9 cellular contexts compared by ENCODE assay signal in the genomic region with DNA sequence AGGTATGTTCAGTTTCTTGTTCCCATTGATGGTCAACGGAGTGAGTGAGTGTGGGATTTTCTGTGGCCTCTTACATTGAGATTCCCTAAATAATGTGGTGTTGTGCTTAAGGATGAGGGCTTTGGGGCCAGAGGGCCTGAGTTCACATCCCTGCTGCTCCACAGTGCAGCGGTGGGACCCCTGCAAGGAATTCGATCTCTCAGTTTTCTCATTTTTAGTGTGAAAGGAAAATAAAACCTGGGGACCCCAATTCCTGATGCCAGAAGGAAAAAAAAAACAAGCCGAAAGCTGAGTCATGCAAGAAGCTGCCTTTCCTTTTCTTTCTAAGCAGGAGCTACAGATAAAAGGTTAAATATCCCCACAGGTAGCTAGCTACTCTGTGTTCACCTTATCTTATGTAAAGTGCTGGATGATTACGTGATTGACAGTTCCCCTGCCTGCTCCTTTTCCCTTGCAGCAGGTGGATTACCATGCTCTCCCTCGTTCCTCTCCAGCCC.
DNase-seq lines count a peak whose midpoint lies in the region; ATAC-seq, FAIRE-seq and TF ChIP-seq lines count a peak whose summit lies in the region.
"Had no signal": no experiment of that assay in that cellular context is flagged by ENCODE, and none has a peak within 500 bp of the region (broad histone marks: within the 10 kb centered on the region; RNA-seq: fewer than 3 reads in every experiment).

No MANE protein-coding gene starts in this region.

- ATAC-seq in activated T-cell treated with anti-CD3 and anti-CD28 coated beads, Interleukin-2, amount 50 U/mL, for 72 hours (replicated peaks in 1 of 2) = no peak

- H3K36me3 Mint-ChIP-seq in activated T-cell treated with anti-CD3 and anti-CD28 coated beads, Interleukin-2, amount 50 U/mL, for 72 hours (ENCODE audit: insufficient read depth in 2 of 2) = peaks cover 4 to 7% of the 10 kb centered on the region in 2 donors
- peaks cover 58% of the 10 kb centered on the region for H3K36me3 Mint-ChIP-seq in activated T-helper 2 cell treated with anti-CD3 and anti-CD28 coated beads, Interferon-gamma antibody, Interleukin-2, Interleukin-4, amounts not matched to agents 10 μg/mL and 5 μg/mL and 100 μg/mL, durations not matched to agents 14 hours and 24 hours and 36 hours (ENCODE audit: low read depth)

- H3K4me3 ChIP-seq in transverse colon = peak overlapping the region in 1 of 4 donors; percentile 12

- H3K9me3 ChIP-seq in transverse colon = no peaks in the 10 kb centered on the region

- in situ Hi-C loops in transverse colon (cut with MboI; ENCODE audit: low pct_ligation_motif_present in 1 of 4, low pct_unique_long_range_greater_than_20kb in 1 of 4, low sequenced_read_pairs in 3 of 4) = no loop called here

- TF ChIP-seq POLR2A in transverse colon (IDR thresholded peaks at IDR 0.05) = no peak

- no peak for DNase-seq in activated T-cell treated with anti-CD3 and anti-CD28 coated beads, Interleukin-2, amount 50 U/mL, for 72 hours
- no peak for DNase-seq in activated T-cell treated with anti-CD3 and anti-CD28 coated beads, Interleukin-2, amount 50 U/mL, for 1 hour
- DNase-seq in activated T-helper 2 cell treated with anti-CD3 and anti-CD28 coated beads, Interferon-gamma antibody, Interleukin-2, Interleukin-4, amounts not matched to agents 10 μg/mL and 5 μg/mL and 100 μg/mL, durations not matched to agents 14 hours and 24 hours and 36 hours (ENCODE audit: low spot score) = no peak
- DNase-seq in iris pigment epithelial cell (ENCODE audit: low read depth) (peak; percentile 35), transverse colon (no peak), Kasumi-1 (lab: John Stamatoyannopoulos, UW) (no peak), medulla oblongata (ENCODE audit: extremely low spot score) (no peak), D721Med (ENCODE audit: insufficient read length, low spot score) (no peak)
- DNase-seq: NCI-H1930 had no signal

- no peak for FAIRE-seq in D721Med (lab: Jason Lieb, UNC)

- H3K4me1 Mint-ChIP-seq in activated T-cell treated with anti-CD3 and anti-CD28 coated beads, Interleukin-2, amount 50 U/mL, for 72 hours (ENCODE audit: low read depth) = peaks cover 47% of the 10 kb centered on the region
- H3K4me1 Mint-ChIP-seq in activated T-helper 2 cell treated with anti-CD3 and anti-CD28 coated beads, Interferon-gamma antibody, Interleukin-2, Interleukin-4, amounts not matched to agents 10 μg/mL and 5 μg/mL and 100 μg/mL, durations not matched to agents 14 hours and 24 hours and 36 hours (ENCODE audit: low read depth) = peaks cover 44% of the 10 kb centered on the region

- H3K4me3 Mint-ChIP-seq in activated T-cell treated with anti-CD3 and anti-CD28 coated beads, Interleukin-2, amount 50 U/mL, for 72 hours = peak overlapping the region; percentile 70 to 75
- peak overlapping the region; percentile 32 for H3K4me3 Mint-ChIP-seq in activated T-helper 2 cell treated with anti-CD3 and anti-CD28 coated beads, Interferon-gamma antibody, Interleukin-2, Interleukin-4, amounts not matched to agents 10 μg/mL and 5 μg/mL and 100 μg/mL, durations not matched to agents 14 hours and 24 hours and 36 hours (ENCODE audit: low read depth)

- TF ChIP-seq CTCF in transverse colon (IDR thresholded peaks at IDR 0.05) (no peak), D721Med (IDR thresholded peaks at IDR 0.05; ENCODE audit: insufficient read depth, missing control alignments) (no peak)

- H3K27me3 Mint-ChIP-seq in activated T-cell treated with anti-CD3 and anti-CD28 coated beads, Interleukin-2, amount 50 U/mL, for 72 hours (ENCODE audit: low read depth) = no peaks in the 10 kb centered on the region
- H3K27me3 Mint-ChIP-seq in activated T-helper 2 cell treated with anti-CD3 and anti-CD28 coated beads, Interferon-gamma antibody, Interleukin-2, Interleukin-4, amounts not matched to agents 10 μg/mL and 5 μg/mL and 100 μg/mL, durations not matched to agents 14 hours and 24 hours and 36 hours (ENCODE audit: low read depth) = no peaks in the 10 kb centered on the region

- 68 to 80% methylated on average over 6 of the region's 6 CpGs for WGBS in transverse colon (ENCODE audit: low coverage in 1 of 2), 2 donors

- TF ChIP-seq EP300 in transverse colon (IDR thresholded peaks at IDR 0.05; ENCODE audit: low read depth) = no peak

- no peak overlapping the region for H3K27ac Mint-ChIP-seq in activated T-cell treated with anti-CD3 and anti-CD28 coated beads, Interleukin-2, amount 50 U/mL, for 72 hours
- H3K27ac Mint-ChIP-seq in activated T-helper 2 cell treated with anti-CD3 and anti-CD28 coated beads, Interferon-gamma antibody, Interleukin-2, Interleukin-4, amounts not matched to agents 10 μg/mL and 5 μg/mL and 100 μg/mL, durations not matched to agents 14 hours and 24 hours and 36 hours = peak overlapping the region; percentile 60

- H3K9me3 Mint-ChIP-seq in activated T-cell treated with anti-CD3 and anti-CD28 coated beads, Interleukin-2, amount 50 U/mL, for 72 hours = no peaks in the 10 kb centered on the region
- H3K9me3 Mint-ChIP-seq in activated T-helper 2 cell treated with anti-CD3 and anti-CD28 coated beads, Interferon-gamma antibody, Interleukin-2, Interleukin-4, amounts not matched to agents 10 μg/mL and 5 μg/mL and 100 μg/mL, durations not matched to agents 14 hours and 24 hours and 36 hours = no peaks in the 10 kb centered on the region

- H3K27me3 ChIP-seq in transverse colon = no peaks in the 10 kb centered on the region

- no peaks in the 10 kb centered on the region for H3K36me3 ChIP-seq in transverse colon

- intact Hi-C loops in activated T-helper 2 cell treated with anti-CD3 and anti-CD28 coated beads, Interferon-gamma antibody, Interleukin-2, Interleukin-4, amounts not matched to agents 10 μg/mL and 5 μg/mL and 100 μg/mL, durations not matched to agents 14 hours and 24 hours and 36 hours (cut with micrococcal nuclease) = no loop called here
- intact Hi-C loops in transverse colon (cut with DNase I; ENCODE audit: low total_unique reads) = no loop called here

- peak overlapping the region; percentile 45 to 74 (median 52) for H3K27ac ChIP-seq in transverse colon

- H3K4me1 ChIP-seq in transverse colon = peaks cover 0 to 22% (median 9%) of the 10 kb centered on the region in 4 donors
